In genomic region chr7:26620352-26620751, GRCh38 we compare ENCODE assay signal across 13 cellular contexts.
DNase-seq lines count a peak whose midpoint lies in the region; ATAC-seq lines count a peak whose summit lies in the region.
"Had no signal": no experiment of that assay in that cellular context is flagged by ENCODE, and none has a peak within 500 bp of the region (broad histone marks: within the 10 kb centered on the region; RNA-seq: fewer than 3 reads in every experiment).

No MANE protein-coding gene starts in this region.

- no peaks in the 10 kb centered on the region for H3K4me1 Mint-ChIP-seq in effector memory CD8-positive, alpha-beta T cell (ENCODE audit: low read depth in 2 of 2)

- no peak overlapping the region for H3K27ac Mint-ChIP-seq in effector memory CD8-positive, alpha-beta T cell
- H3K27ac Mint-ChIP-seq: stimulated activated naive CD8-positive, alpha-beta T cell treated with anti-CD3 and anti-CD28 coated beads, Interleukin-15, Interleukin-2, amounts not matched to agents 100 ng/mL and 50 ng/mL, for 24 hours had no signal

- H3K36me3 Mint-ChIP-seq in effector memory CD8-positive, alpha-beta T cell (ENCODE audit: insufficient read depth) = no peaks in the 10 kb centered on the region

- peaks cover 5 to 34% of the 10 kb centered on the region in 2 donors for H3K27me3 Mint-ChIP-seq in effector memory CD8-positive, alpha-beta T cell

- no peak for ATAC-seq in GM19395 (IDR thresholded peaks at IDR 0.05; ENCODE audit: unreplicated experiment)
- ATAC-seq in effector memory CD8-positive, alpha-beta T cell (replicated peaks) = no peak

- no peaks in the 10 kb centered on the region for H3K9me3 Mint-ChIP-seq in effector memory CD8-positive, alpha-beta T cell
- H3K9me3 Mint-ChIP-seq: stimulated activated naive CD8-positive, alpha-beta T cell treated with anti-CD3 and anti-CD28 coated beads, Interleukin-15, Interleukin-2, amounts not matched to agents 100 ng/mL and 50 ng/mL, for 24 hours had no signal

- no peak overlapping the region for H3K4me3 Mint-ChIP-seq in effector memory CD8-positive, alpha-beta T cell
- H3K4me3 Mint-ChIP-seq: stimulated activated naive CD8-positive, alpha-beta T cell treated with anti-CD3 and anti-CD28 coated beads, Interleukin-15, Interleukin-2, amounts not matched to agents 100 ng/mL and 50 ng/mL, for 24 hours had no signal

- DNase-seq in DMS 273 (lab: John Stamatoyannopoulos, UW; ENCODE audit: unreplicated experiment) (peak; percentile 41), DMS 273 treated with DMSO at 0.1 percent for 48 hours (lab: John Stamatoyannopoulos, UW) (no peak), HPDE6-E6E7 (ENCODE audit: extremely low spot score) (peak; percentile 5), SK-N-DZ (ENCODE audit: low spot score) (peak; percentile 23), iPS-NIHi7 (ENCODE audit: extremely low spot score) (peak; percentile 80), amniotic stem cell (lab: John Stamatoyannopoulos, UW) (no peak)
- DNase-seq in effector memory CD8-positive, alpha-beta T cell = no peak
- DNase-seq: activated CD8-positive, alpha-beta memory T cell treated with anti-CD3 and anti-CD28 coated beads, Interleukin-2, amount 50 U/mL, for 4 hours; DMS79 treated with DMSO at 0.1 percent for 48 hours; kidney glomerular epithelial cell; NCI-H1694 treated with DMSO at 0.1 percent for 48 hours had no signal

Comparison
In these comparisons a context has a peak if more than half of its experiments do, and no peak if none do; other contexts are left out.
1. DNase-seq: peak in DMS 273 (single experiment), HPDE6-E6E7 (single experiment), SK-N-DZ (single experiment) and iPS-NIHi7 (single experiment); none in DMS 273 treated with DMSO at 0.1 percent for 48 hours (single experiment), effector memory CD8-positive, alpha-beta T cell (0 of 3) and amniotic stem cell (single experiment).